ENCODE assay signal across 8 cellular contexts in the genomic region with DNA sequence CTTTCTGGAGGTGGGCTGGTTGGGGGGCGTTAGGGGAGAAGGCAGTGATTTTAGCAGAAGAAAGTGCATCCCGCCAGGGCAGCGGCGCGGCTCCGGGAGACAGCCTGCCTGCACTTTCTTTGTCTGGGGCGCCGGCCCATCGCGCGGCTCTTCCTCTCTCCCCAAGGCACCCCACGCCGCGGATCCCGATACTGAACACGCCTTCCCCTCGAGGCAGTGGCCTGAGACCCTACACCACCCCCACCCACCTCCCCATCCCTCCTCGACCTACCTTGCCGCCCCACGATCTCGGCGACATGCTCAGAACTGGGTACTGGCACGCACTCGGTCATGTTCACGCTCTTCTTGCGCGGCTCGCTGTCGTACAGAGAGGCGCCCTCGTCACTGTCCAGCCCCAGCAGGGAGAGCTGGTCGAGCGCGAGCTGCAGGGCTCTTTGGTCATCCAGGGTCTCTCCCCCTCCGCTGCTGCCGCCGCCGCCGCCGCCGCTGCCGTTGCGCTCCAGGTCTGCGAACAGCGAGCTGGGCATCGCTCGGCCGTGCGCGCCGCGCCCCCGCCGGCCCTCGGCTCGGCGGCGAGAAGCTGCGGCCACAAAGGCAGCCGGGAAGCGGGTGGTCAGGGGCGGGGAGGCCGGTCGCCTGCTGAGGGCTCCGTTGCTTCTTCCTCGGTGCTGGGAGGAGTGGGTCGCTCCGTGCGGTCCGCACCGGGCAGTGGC. TPM values are rescaled to one million over a fixed set of nuclear protein-coding genes. Genes with fewer than 3 reads are reported as not detected.
A peak's percentile ranks its signal among the peaks of the same experiment; 100 is the strongest.
DNase-seq lines count a peak whose midpoint lies in the region; ATAC-seq, FAIRE-seq and TF ChIP-seq lines count a peak whose summit lies in the region.

No MANE protein-coding gene starts in this region.

- in situ Hi-C loops in GM13976 (cut with MboI; ENCODE audit: low sequenced_read_pairs, unreplicated experiment) (no loop called here), HepG2 (cut with HindIII; ENCODE audit: extremely low pct_ligation_motif_present, low pct_unique_long_range_greater_than_20kb) (no loop called here)

- H3K36me3 Mint-ChIP-seq in T-helper 17 cell (ENCODE audit: low read depth): no peaks in the 10 kb centered on the region

- TF ChIP-seq POLR2A in HepG2 (IDR thresholded peaks at IDR 0.05; ENCODE audit: insufficient read depth in 1 of 2, low read depth in 2 of 2, low read length in 2 of 2): no peak

- H3K4me2 ChIP-seq in HepG2 (ENCODE audit: low read depth, low read length): peak overlapping the region; percentile 87

- H3K4me1 Mint-ChIP-seq in T-helper 17 cell: peaks cover 13% of the 10 kb centered on the region

- peak; percentile 26 for DNase-seq in A673 (ENCODE audit: low spot score)
- DNase-seq in GM13976 (ENCODE audit: low spot score): peak; percentile 56
- DNase-seq in T-helper 17 cell: peak in 1 of 3 donors; percentile 8
- DNase-seq in coronary artery (ENCODE audit: low spot score): peak; percentile 78
- no peak for DNase-seq in HepG2 (ENCODE audit: low spot score)
- DNase-seq in stimulated activated CD4-positive, alpha-beta T cell treated with anti-CD3 and anti-CD28 coated beads, TNF-alpha, amount 100 ng/mL, for 4 hours (ENCODE audit: low read depth in 3 of 3): peak in 2 of 3 experiments; percentile 3 to 10
- DNase-seq in NCI-H1436 treated with DMSO at 0.1 percent for 48 hours (lab: John Stamatoyannopoulos, UW): no peak

- peak overlapping the region; percentile 91 for H3K4me3 Mint-ChIP-seq in T-helper 17 cell

- H3K4me3 ChIP-seq in A673 (ENCODE audit: low read depth, low read length, poor library complexity, severe bottlenecking): peak overlapping the region; percentile 83
- peak overlapping the region; percentile 92 for H3K4me3 ChIP-seq in coronary artery
- peak overlapping the region; percentile 63 to 80 (median 80); a peak in 5 of 6 replicates for H3K4me3 ChIP-seq in HepG2 (replicated peaks in 1 of 3; ENCODE audit: insufficient read depth in 1 of 3, low read depth in 2 of 3, low read length in 3 of 3)

- no peak for TF ChIP-seq RAD21 in HepG2 (CRISPR knock-in tag; IDR thresholded peaks at IDR 0.05)

- peak; percentile 3 for ATAC-seq in HG03342 (IDR thresholded peaks at IDR 0.05; ENCODE audit: unreplicated experiment)
- no peak for ATAC-seq in T-helper 17 cell
- ATAC-seq in HepG2: peak; percentile 55

- peaks cover 8% of the 10 kb centered on the region for H3K36me3 ChIP-seq in A673 (ENCODE audit: insufficient read depth, low read length, poor library complexity, severe bottlenecking)
- no peaks in the 10 kb centered on the region for H3K36me3 ChIP-seq in HepG2 (replicated peaks in 1 of 2; ENCODE audit: control insufficient read depth in 1 of 2, insufficient read depth in 2 of 2, low read length in 2 of 2)

- H3K9me3 ChIP-seq in A673 (ENCODE audit: low read depth, low read length, poor library complexity, severe bottlenecking) (no peaks in the 10 kb centered on the region), T-helper 17 cell (ENCODE audit: control insufficient read depth, low read length, poor library complexity, severe bottlenecking) (no peaks in the 10 kb centered on the region), HepG2 (ENCODE audit: low read length) (no peaks in the 10 kb centered on the region)

- CTCF ChIA-PET in A673 (lab: Charles Lee): no interaction called here
- CTCF ChIA-PET in HepG2 (lab: Yijun Ruan, JAX; ENCODE audit: low intra/inter-chr PET ratio, low total read pairs): no interaction called here

- FAIRE-seq in HepG2 (lab: Jason Lieb, UNC): no peak

- peak overlapping the region; percentile 46; the same call in 1 of the 2 replicates for H3K9ac ChIP-seq in HepG2 (ENCODE audit: insufficient read depth, low read depth, low read length)

- H3K4me1 ChIP-seq in A673 (ENCODE audit: insufficient read depth, low read length, poor library complexity, severe bottlenecking): peaks cover 4% of the 10 kb centered on the region
- H3K4me1 ChIP-seq in HepG2 (ENCODE audit: insufficient read depth, low read length): peaks cover 16% of the 10 kb centered on the region

- H2AFZ ChIP-seq in HepG2 (ENCODE audit: low read length): no peak overlapping the region

- intact Hi-C loops in A673 (cut with micrococcal nuclease; ENCODE audit: unreplicated experiment) (loop anchor here (10.0 kb wide), 1 partner anchor 631 kb away; no protein-coding TSS in a partner anchor), HepG2 (cut with micrococcal nuclease; ENCODE audit: unreplicated experiment) (no loop called here)

- POLR2A ChIA-PET in A673 (lab: Charles Lee; ENCODE audit: low non-redundant PET) (no interaction called here), HepG2 (lab: Yijun Ruan, JAX) (interaction anchor here (1.1 kb wide), 1 partner anchor 16 kb away, joined by 3 read pairs; no protein-coding TSS in a partner anchor)

- no peaks in the 10 kb centered on the region for H3K79me2 ChIP-seq in HepG2 (ENCODE audit: insufficient read depth, low read length)

- H3K27me3 ChIP-seq in A673 (replicated peaks; ENCODE audit: insufficient read depth, low read depth, low read length, poor library complexity) (peaks cover 17% of the 10 kb centered on the region), HepG2 (ENCODE audit: control insufficient read depth in 1 of 2, insufficient read depth in 2 of 2, low read length in 2 of 2) (peaks cover 2 to 28% of the 10 kb centered on the region in 2 experiments; a peak in 4 of 5 replicates)

- WGBS in HepG2 (ENCODE audit: low lambda C conversion rate): 12% methylated on average over 3 of the region's 71 CpGs

- TF ChIP-seq CTCF in A673 (conservative IDR thresholded peaks at IDR 0.05; ENCODE audit: low read depth, low read length) (no peak), GM13976 (IDR thresholded peaks at IDR 0.05; ENCODE audit: borderline replicate concordance, control extremely low read depth, extremely low read depth, insufficient read depth, missing control alignments) (no peak), coronary artery (IDR thresholded peaks at IDR 0.05) (no peak), HepG2 (CRISPR knock-in tag; IDR thresholded peaks at IDR 0.05) (no peak)

- H3K27ac ChIP-seq in A673 (ENCODE audit: low read depth, low read length, poor library complexity, severe bottlenecking) (peak overlapping the region; percentile 73), coronary artery (peak overlapping the region; percentile 80 to 89), HepG2 (ENCODE audit: extremely low read length, insufficient read depth, low read length) (no peak overlapping the region)

- H4K20me1 ChIP-seq in HepG2 (ENCODE audit: insufficient read depth, low read length): no peaks in the 10 kb centered on the region

- H3K27ac Mint-ChIP-seq in T-helper 17 cell: no peak overlapping the region

- BruUV-seq in A673 (replicated peaks; lab: Mats Ljungman, UMichigan): TSS peak; percentile 30
- TSS peak; percentile 54 for BruUV-seq in HepG2 (replicated peaks; lab: Mats Ljungman, UMichigan)

- no peak for TF ChIP-seq EP300 in HepG2 (IDR thresholded peaks at IDR 0.05; ENCODE audit: low read depth in 2 of 2, low read length in 2 of 2)
- TF ChIP-seq EP300 in HepG2 (CRISPR knock-in tag; IDR thresholded peaks at IDR 0.05; ENCODE audit: borderline replicate concordance): no peak

- H3K27me3 Mint-ChIP-seq in T-helper 17 cell: peaks cover 8% of the 10 kb centered on the region

TF ChIP-seq in HepG2, 621 proteins besides CTCF, POLR2A, EP300 and RAD21 (continues in another document):
- TF ChIP-seq HDAC6 (IDR thresholded peaks at IDR 0.05; ENCODE audit: low read depth, low read length) (no peak), HNRNPLL (IDR thresholded peaks at IDR 0.05; ENCODE audit: low read depth, low read length, poor library complexity, severe bottlenecking) (peak; percentile 64)

RNA-seq across cellular contexts. Expression of gene MEX3B, which starts 0.5 kb away (rescaled TPM):
- 5.5 and 6.9 TPM in 2 replicates for total RNA-seq in A673 (2021)
- 1 to 10 TPM in 1 of 2 donors, under 1 TPM in 1; 0.87 to 1.4 TPM for total RNA-seq in T-helper 17 cell
- total RNA-seq in HepG2 (2016; rRNA removed; fragmentation: Illumina TruSeq; extraction: Trizol): 0.62 and 0.72 TPM in 2 replicates
- 0.35 and 0.40 TPM in 2 replicates for total RNA-seq in HepG2 (2016; cell fraction: cytosol; rRNA removed; fragmentation: Illumina TruSeq; extraction: Trizol; ENCODE audit: low read depth)
- total RNA-seq in HepG2 (2016; cell fraction: insoluble cytoplasmic fraction; rRNA removed; fragmentation: Illumina TruSeq; extraction: Trizol): 0.65 and 0.95 TPM in 2 replicates
- total RNA-seq in HepG2 (2016; cell fraction: membrane; rRNA removed; fragmentation: Illumina TruSeq; extraction: Trizol): 0.68 and 0.86 TPM in 2 replicates
- 0.63 and 0.84 TPM in 2 replicates for total RNA-seq in HepG2 (2016; cell fraction: nucleus; rRNA removed; fragmentation: Illumina TruSeq; extraction: Trizol)
- 0.48 and 0.74 TPM in 2 replicates for polyA plus RNA-seq in HepG2 (2011; rRNA removed)
- 0.50 and 0.70 TPM in 2 replicates for polyA plus RNA-seq in HepG2 (2011; cell fraction: cytosol; rRNA removed)
- 2.1 and 2.7 TPM in 2 replicates for polyA plus RNA-seq in HepG2 (2011; cell fraction: nucleus; rRNA removed)
- polyA plus RNA-seq in HepG2 (2012): 0.20 and 1.0 TPM in 2 replicates
- 0.09 and 0.14 TPM in 2 replicates for polyA plus RNA-seq in HepG2 (2016; cell fraction: cytosol; fragmentation: Illumina TruSeq; extraction: Trizol; ENCODE audit: low read depth)
- 0.54 and 0.84 TPM in 2 replicates for polyA plus RNA-seq in HepG2 (2016; cell fraction: insoluble cytoplasmic fraction; fragmentation: Illumina TruSeq; extraction: Trizol; ENCODE audit: low read depth)
- polyA plus RNA-seq in HepG2 (2016; cell fraction: membrane; fragmentation: Illumina TruSeq; extraction: Trizol; ENCODE audit: low read depth): 0.31 and 0.45 TPM in 2 replicates
- 1.2 and 1.6 TPM in 2 replicates for polyA plus RNA-seq in HepG2 (2016; cell fraction: nucleus; fragmentation: Illumina TruSeq; extraction: Trizol; ENCODE audit: insufficient read depth, low read depth)
- 0.82 and 1.4 TPM in 2 replicates for polyA minus RNA-seq in HepG2 (2011; rRNA and poly(A)+ RNA removed; ENCODE audit: low replicate concordance)
- 0.99 and 1.1 TPM in 2 replicates for polyA minus RNA-seq in HepG2 (2011; cell fraction: cytosol; rRNA and poly(A)+ RNA removed)
- 0.52 and 0.62 TPM in 2 replicates for polyA minus RNA-seq in HepG2 (2011; cell fraction: nucleus; rRNA and poly(A)+ RNA removed)

Comparison
In these comparisons a context has a peak if more than half of its experiments do, and no peak if none do; other contexts are left out.
1. DNase-seq: peak in A673 (single experiment), GM13976 (single experiment), coronary artery (single experiment) and stimulated activated CD4-positive, alpha-beta T cell treated with anti-CD3 and anti-CD28 coated beads, TNF-alpha, amount 100 ng/mL, for 4 hours (2 of 3); none in HepG2 (single experiment) and NCI-H1436 treated with DMSO at 0.1 percent for 48 hours (single experiment).
2. Peak in every context shown above with its lines, with median percentiles within 50 percentile points of each other: H3K4me3 ChIP-seq.